Comparison of ENCODE assay signal across 21 cellular contexts in the genomic region with DNA sequence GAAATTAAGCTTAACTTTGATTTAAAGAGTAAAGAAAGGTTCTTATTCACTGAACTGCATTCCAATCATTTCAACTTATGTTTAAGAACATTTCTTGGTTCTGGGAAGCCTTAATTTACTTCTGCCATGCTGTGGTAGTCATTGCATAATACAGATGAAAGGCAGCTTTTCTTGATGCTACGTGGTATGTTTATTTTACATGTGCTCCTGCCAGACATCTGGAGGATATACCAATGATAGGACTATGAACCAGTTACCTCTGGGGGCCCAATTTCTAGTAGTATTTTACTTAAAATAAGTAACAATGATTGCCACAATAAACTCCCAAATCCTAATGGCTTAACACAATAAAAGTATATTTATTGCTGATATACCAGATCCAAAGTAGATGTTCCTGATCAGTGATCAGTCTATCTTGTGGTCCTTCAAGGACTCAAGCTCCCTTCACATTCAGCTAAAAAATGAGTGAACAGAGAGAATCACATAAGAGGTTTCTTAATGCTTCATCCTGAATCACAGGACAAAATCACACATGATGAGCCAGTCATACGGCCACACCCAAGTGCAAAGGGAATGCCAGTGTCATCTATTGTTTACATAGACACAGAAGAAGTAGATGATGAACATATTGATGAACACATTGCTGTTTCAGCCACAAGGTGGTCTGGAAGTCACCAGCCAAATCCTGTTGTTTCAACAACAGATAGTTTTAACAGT. TPM values are rescaled to one million over a fixed set of nuclear protein-coding genes. Genes with fewer than 3 reads are reported as not detected.
DNase-seq lines count a peak whose midpoint lies in the region; TF ChIP-seq lines count a peak whose summit lies in the region.
"Had no signal": no experiment of that assay in that cellular context is flagged by ENCODE, and none has a peak within 500 bp of the region (broad histone marks: within the 10 kb centered on the region; RNA-seq: fewer than 3 reads in every experiment).

No MANE protein-coding gene starts in this region.

- H3K9me3 Mint-ChIP-seq in CD4-positive, alpha-beta memory T cell: peaks cover 0 to 15% (median 4%) of the 10 kb centered on the region in 8 donors

- no peaks in the 10 kb centered on the region for H3K27me3 ChIP-seq in AG04450 (ENCODE audit: control insufficient read depth, insufficient read depth, low read length)
- no peaks in the 10 kb centered on the region for H3K27me3 ChIP-seq in hepatocyte
- no peaks in the 10 kb centered on the region for H3K27me3 ChIP-seq in CD4-positive, alpha-beta memory T cell (ENCODE audit: insufficient read depth, low read length)
- H3K27me3 ChIP-seq: ascending aorta, esophagus muscularis mucosa, neutrophil, right atrium auricular region had no signal

- CTCF ChIA-PET in AG04450 (lab: Charles Lee): interaction anchor here (0.8 kb wide), 1 partner anchor 272 kb away, joined by 4 read pairs; no protein-coding TSS in a partner anchor
- CTCF ChIA-PET in CD4-positive, alpha-beta memory T cell (lab: Charles Lee; ENCODE audit: partially characterized antibody): no interaction called here

- H3K36me3 ChIP-seq in hepatocyte (replicated peaks; ENCODE audit: insufficient read depth, low read depth): no peaks in the 10 kb centered on the region
- no peaks in the 10 kb centered on the region for H3K36me3 ChIP-seq in CD4-positive, alpha-beta memory T cell (ENCODE audit: insufficient read depth, low read length)
- H3K36me3 ChIP-seq: ascending aorta, esophagus muscularis mucosa, neutrophil, right atrium auricular region had no signal

- H3K4me1 Mint-ChIP-seq in CD4-positive, alpha-beta memory T cell: no peaks in the 10 kb centered on the region
- H3K4me1 Mint-ChIP-seq: activated CD4-positive, alpha-beta T cell treated with anti-CD3 and anti-CD28 coated beads for 36 hours had no signal

- POLR2A ChIA-PET in AG04450 (lab: Yijun Ruan, JAX): no interaction called here
- POLR2A ChIA-PET in CD4-positive, alpha-beta memory T cell (lab: Charles Lee; ENCODE audit: partially characterized antibody): no interaction called here

- no peak overlapping the region for H2AFZ ChIP-seq in hepatocyte

- 71% methylated on average over 2 of the region's 2 CpGs for WGBS in hepatocyte (ENCODE audit: low lambda C conversion rate, missing lambda C conversion rate)

- intact Hi-C loops in CD4-positive, alpha-beta memory T cell (cut with micrococcal nuclease): no loop called here

- H3K4me3 Mint-ChIP-seq in CD4-positive, alpha-beta memory T cell: no peak overlapping the region
- H3K4me3 Mint-ChIP-seq: activated CD4-positive, alpha-beta T cell treated with anti-CD3 and anti-CD28 coated beads for 36 hours; dendritic cell treated with granulocyte-macrophage colony-stimulating factor and Interleukin-4, amounts not matched to agents 40 ng/mL and 50 ng/mL, for 4 days had no signal

- no peaks in the 10 kb centered on the region for H4K20me1 ChIP-seq in hepatocyte (ENCODE audit: insufficient read depth, poor library complexity, severe bottlenecking)

- H3K9me3 ChIP-seq in AG04450 (ENCODE audit: control insufficient read depth, insufficient read depth, low read length): peaks cover 10% of the 10 kb centered on the region; the same call in 1 of the 2 replicates
- no peaks in the 10 kb centered on the region for H3K9me3 ChIP-seq in hepatocyte (ENCODE audit: low read depth)
- H3K9me3 ChIP-seq in CD4-positive, alpha-beta memory T cell (ENCODE audit: control insufficient read depth in 1 of 2, low read length in 2 of 2): no peaks in the 10 kb centered on the region
- H3K9me3 ChIP-seq: ascending aorta, neutrophil had no signal

- H3K4me2 ChIP-seq in hepatocyte: no peak overlapping the region

- no peak overlapping the region for H3K27ac Mint-ChIP-seq in CD4-positive, alpha-beta memory T cell
- H3K27ac Mint-ChIP-seq: activated CD4-positive, alpha-beta T cell treated with anti-CD3 and anti-CD28 coated beads for 36 hours; dendritic cell treated with granulocyte-macrophage colony-stimulating factor and Interleukin-4, amounts not matched to agents 40 ng/mL and 50 ng/mL, for 4 days had no signal

- no peak overlapping the region for H3K27ac ChIP-seq in AG04450 (ENCODE audit: low read depth, low read length)
- peak overlapping the region; percentile 4 for H3K27ac ChIP-seq in hepatocyte
- no peak overlapping the region for H3K27ac ChIP-seq in CD4-positive, alpha-beta memory T cell (ENCODE audit: low read depth, low read length)
- H3K27ac ChIP-seq: ascending aorta, esophagus muscularis mucosa, neutrophil, right atrium auricular region had no signal

- H3K79me2 ChIP-seq in hepatocyte: no peaks in the 10 kb centered on the region

- H3K27me3 Mint-ChIP-seq in CD4-positive, alpha-beta memory T cell: no peaks in the 10 kb centered on the region
- H3K27me3 Mint-ChIP-seq: activated CD4-positive, alpha-beta T cell treated with anti-CD3 and anti-CD28 coated beads for 36 hours; dendritic cell treated with granulocyte-macrophage colony-stimulating factor and Interleukin-4, amounts not matched to agents 40 ng/mL and 50 ng/mL, for 4 days had no signal

- no peaks in the 10 kb centered on the region for H3K9me2 ChIP-seq in hepatocyte (replicated peaks; ENCODE audit: insufficient read depth)

- H3K36me3 Mint-ChIP-seq in CD4-positive, alpha-beta memory T cell: no peaks in the 10 kb centered on the region

- no peak for TF ChIP-seq CTCF in AG04450 (IDR thresholded peaks at IDR 0.05; ENCODE audit: low read depth, low read length)
- TF ChIP-seq CTCF in cardiac fibroblast (IDR thresholded peaks at IDR 0.05; ENCODE audit: low read depth, low read length): no peak
- TF ChIP-seq CTCF in hepatocyte (IDR thresholded peaks at IDR 0.05; ENCODE audit: poor library complexity): no peak

- H3K4me1 ChIP-seq in hepatocyte (ENCODE audit: insufficient read depth): peaks cover 19% of the 10 kb centered on the region
- no peaks in the 10 kb centered on the region for H3K4me1 ChIP-seq in CD4-positive, alpha-beta memory T cell (ENCODE audit: insufficient read depth, low read length)

- no peak overlapping the region for H3K4me3 ChIP-seq in AG04450 (ENCODE audit: low read depth, low read length)
- no peak overlapping the region for H3K4me3 ChIP-seq in cardiac fibroblast (replicated peaks in 1 of 2; ENCODE audit: low read depth in 2 of 2, low read length in 2 of 2)
- H3K4me3 ChIP-seq in hepatocyte: no peak overlapping the region
- no peak overlapping the region for H3K4me3 ChIP-seq in CD4-positive, alpha-beta memory T cell (ENCODE audit: low read length in 2 of 2)
- H3K4me3 ChIP-seq: ascending aorta, esophagus muscularis mucosa, right atrium auricular region had no signal

- peak; percentile 60 for DNase-seq in AG04450 (ENCODE audit: low read depth, low spot score)
- peak; percentile 53 for DNase-seq in LHCN-M2 (ENCODE audit: low read depth)
- peak; percentile 25 to 81 for DNase-seq in cardiac fibroblast (ENCODE audit: low read depth in 2 of 2)
- DNase-seq in hepatocyte (ENCODE audit: low spot score): no peak
- DNase-seq in NCI-H1417 treated with DMSO at 0.1 percent for 48 hours (lab: John Stamatoyannopoulos, UW): no peak
- DNase-seq in COR-L47 (lab: John Stamatoyannopoulos, UW): no peak
- no peak for DNase-seq in CD4-positive, alpha-beta memory T cell
- no peak for DNase-seq in effector CD4-positive, alpha-beta T cell
- DNase-seq: ACHN; activated CD4-positive, alpha-beta T cell treated with anti-CD3 and anti-CD28 coated beads for 36 hours; activated gamma-delta T cell treated with Interleukin-2 at 50 U/mL for 16 hours; NCI-H1092; NCI-H2107; NCI-H526 treated with DMSO at 0.1 percent for 48 hours; OCI-M1; stimulated activated CD4-positive, alpha-beta T cell treated with anti-CD3 and anti-CD28 coated beads, Interleukin-1b, Interleukin-23, amount 100 ng/mL, for 48 hours had no signal

RNA-seq across cellular contexts. Expression of a gene that starts 56.5 kb away (rescaled TPM):
- polyA plus RNA-seq in AG04450 (2011; rRNA removed) (768 and 955 TPM in 2 replicates), hepatocyte (296 and 300 TPM in 2 replicates)
- polyA minus RNA-seq in AG04450 (2011; rRNA and poly(A)+ RNA removed): 515 and 518 TPM in 2 replicates
- total RNA-seq in LHCN-M2 (2014; rRNA removed) (46.6 and 51.8 TPM in 2 replicates), hepatocyte (116 and 147 TPM in 2 replicates)
- 261 TPM for polyA plus RNA-seq in LHCN-M2 (2012)
- not detected for total RNA-seq in CD4-positive, alpha-beta memory T cell
- polyA plus RNA-seq in CD4-positive, alpha-beta memory T cell: not detected
- total RNA-seq: activated CD4-positive, alpha-beta T cell treated with anti-CD3 and anti-CD28 coated beads for 36 hours had no signal

Comparison
In these comparisons a context has a peak if more than half of its experiments do, and no peak if none do; other contexts are left out.
1. DNase-seq: peak in AG04450 (single experiment), LHCN-M2 (single experiment) and cardiac fibroblast (2 of 2); none in hepatocyte (single experiment), NCI-H1417 treated with DMSO at 0.1 percent for 48 hours (single experiment), COR-L47 (single experiment), CD4-positive, alpha-beta memory T cell (0 of 5) and effector CD4-positive, alpha-beta T cell (single experiment).
2. RNA of a gene that starts 56.5 kb away (total RNA-seq): 116 to 147 TPM in hepatocyte and 46.6 to 51.8 TPM in LHCN-M2; not detected in CD4-positive, alpha-beta memory T cell; every median in the first group is over 10 times any median in the second.